8 cellular contexts compared by ENCODE assay signal in genomic region chr19:17294051-17294891, GRCh38. TPM values are rescaled to one million over a fixed set of nuclear protein-coding genes. Genes with fewer than 3 reads are reported as not detected.
A peak's percentile ranks its signal among the peaks of the same experiment; 100 is the strongest.
DNase-seq lines count a peak whose midpoint lies in the region; ATAC-seq, FAIRE-seq and TF ChIP-seq lines count a peak whose summit lies in the region.

No MANE protein-coding gene starts in this region.

- in situ Hi-C loops in HepG2 (cut with HindIII; ENCODE audit: extremely low pct_ligation_motif_present, low pct_unique_long_range_greater_than_20kb) = no loop called here

- H4K20me1 ChIP-seq in HepG2 (ENCODE audit: insufficient read depth, low read length) = no peaks in the 10 kb centered on the region

- no peak for TF ChIP-seq POLR2A in HepG2 (IDR thresholded peaks at IDR 0.05; ENCODE audit: insufficient read depth in 1 of 2, low read depth in 2 of 2, low read length in 2 of 2)

- H3K79me2 ChIP-seq in HepG2 (ENCODE audit: insufficient read depth, low read length) = no peaks in the 10 kb centered on the region

- ATAC-seq in HepG2 = no peak
- ATAC-seq in GM19455 (IDR thresholded peaks at IDR 0.05; ENCODE audit: unreplicated experiment) = no peak

- CTCF ChIA-PET in HepG2 (lab: Yijun Ruan, JAX; ENCODE audit: low intra/inter-chr PET ratio, low total read pairs) = no interaction called here

- BruUV-seq in HepG2 (replicated peaks; lab: Mats Ljungman, UMichigan) = no TSS peak

- H3K36me3 ChIP-seq in HepG2 (replicated peaks in 1 of 2; ENCODE audit: control insufficient read depth in 1 of 2, insufficient read depth in 2 of 2, low read length in 2 of 2) = peaks cover 0 to 6% of the 10 kb centered on the region in 2 experiments; a peak in 1 of 5 replicates

- TF ChIP-seq EP300 in HepG2 (IDR thresholded peaks at IDR 0.05; ENCODE audit: low read depth in 2 of 2, low read length in 2 of 2) (no peak), HepG2 (CRISPR knock-in tag; IDR thresholded peaks at IDR 0.05; ENCODE audit: borderline replicate concordance) (no peak)

- no peak for FAIRE-seq in HepG2 (lab: Jason Lieb, UNC)

- H3K4me1 ChIP-seq in HepG2 (ENCODE audit: insufficient read depth, low read length) = no peaks in the 10 kb centered on the region

- no peak overlapping the region for H3K9ac ChIP-seq in HepG2 (ENCODE audit: insufficient read depth, low read depth, low read length)

- intact Hi-C loops in HepG2 (cut with micrococcal nuclease; ENCODE audit: unreplicated experiment) = no loop called here

- H3K27me3 ChIP-seq in HepG2 (ENCODE audit: control insufficient read depth in 1 of 2, insufficient read depth in 2 of 2, low read length in 2 of 2) = no peaks in the 10 kb centered on the region

- H3K9me3 ChIP-seq in HepG2 (ENCODE audit: low read length) = peaks cover 5% of the 10 kb centered on the region

- no peak overlapping the region for H3K4me3 ChIP-seq in HepG2 (replicated peaks in 1 of 3; ENCODE audit: insufficient read depth in 1 of 3, low read depth in 2 of 3, low read length in 3 of 3)

- WGBS in HepG2 (ENCODE audit: low lambda C conversion rate) = 93% methylated on average over 18 of the region's 48 CpGs

- H3K27ac ChIP-seq in HepG2 (ENCODE audit: extremely low read length, insufficient read depth, low read length) = no peak overlapping the region

- H2AFZ ChIP-seq in HepG2 (ENCODE audit: low read length) = no peak overlapping the region

- POLR2A ChIA-PET in HepG2 (lab: Yijun Ruan, JAX) = no interaction called here

- DNase-seq in COR-L47 (lab: John Stamatoyannopoulos, UW) = peak; percentile 6
- peak; percentile 14 for DNase-seq in LoVo (ENCODE audit: low spot score)
- DNase-seq in activated CD8-positive, alpha-beta memory T cell treated with anti-CD3 and anti-CD28 coated beads, Interleukin-2, amount 50 U/mL, for 48 hours = peak; percentile 89
- DNase-seq in HepG2 (ENCODE audit: low spot score) = no peak
- DNase-seq in cerebellar nuclear complex (lab: John Stamatoyannopoulos, UW) = no peak
- no peak for DNase-seq in AML-193 (lab: John Stamatoyannopoulos, UW)
- DNase-seq in epidermal melanocyte (ENCODE audit: insufficient read length, low spot score) = no peak

- TF ChIP-seq RAD21 in HepG2 (CRISPR knock-in tag; IDR thresholded peaks at IDR 0.05) = no peak

- no peak for TF ChIP-seq CTCF in HepG2 (CRISPR knock-in tag; IDR thresholded peaks at IDR 0.05)

- no peak overlapping the region for H3K4me2 ChIP-seq in HepG2 (ENCODE audit: low read depth, low read length)

RNA-seq across cellular contexts. Expression of gene ABHD8, which starts 9.0 kb away (rescaled TPM):
- total RNA-seq in HepG2 (2016; rRNA removed; fragmentation: Illumina TruSeq; extraction: Trizol) = 5.6 and 7.2 TPM in 2 replicates
- total RNA-seq in HepG2 (2016; cell fraction: cytosol; rRNA removed; fragmentation: Illumina TruSeq; extraction: Trizol; ENCODE audit: low read depth) = 8.5 and 10.5 TPM in 2 replicates
- total RNA-seq in HepG2 (2016; cell fraction: insoluble cytoplasmic fraction; rRNA removed; fragmentation: Illumina TruSeq; extraction: Trizol) = 4.8 and 6.5 TPM in 2 replicates
- 17.7 and 20.6 TPM in 2 replicates for total RNA-seq in HepG2 (2016; cell fraction: membrane; rRNA removed; fragmentation: Illumina TruSeq; extraction: Trizol)
- 2.8 and 3.3 TPM in 2 replicates for total RNA-seq in HepG2 (2016; cell fraction: nucleus; rRNA removed; fragmentation: Illumina TruSeq; extraction: Trizol)
- 6.3 and 9.9 TPM in 2 replicates for polyA plus RNA-seq in HepG2 (2011; rRNA removed)
- 8.3 and 14.2 TPM in 2 replicates for polyA plus RNA-seq in HepG2 (2011; cell fraction: cytosol; rRNA removed)
- polyA plus RNA-seq in HepG2 (2011; cell fraction: nucleus; rRNA removed) = 8.7 and 9.0 TPM in 2 replicates
- 5.9 and 7.7 TPM in 2 replicates for polyA plus RNA-seq in HepG2 (2012)
- polyA plus RNA-seq in HepG2 (2016; cell fraction: cytosol; fragmentation: Illumina TruSeq; extraction: Trizol; ENCODE audit: low read depth) = 15.3 and 17.8 TPM in 2 replicates
- 7.9 and 9.0 TPM in 2 replicates for polyA plus RNA-seq in HepG2 (2016; cell fraction: insoluble cytoplasmic fraction; fragmentation: Illumina TruSeq; extraction: Trizol; ENCODE audit: low read depth)
- 23.3 and 24.4 TPM in 2 replicates for polyA plus RNA-seq in HepG2 (2016; cell fraction: membrane; fragmentation: Illumina TruSeq; extraction: Trizol; ENCODE audit: low read depth)
- 6.1 and 8.3 TPM in 2 replicates for polyA plus RNA-seq in HepG2 (2016; cell fraction: nucleus; fragmentation: Illumina TruSeq; extraction: Trizol; ENCODE audit: insufficient read depth, low read depth)
- 4.2 and 22.1 TPM in 2 replicates for polyA minus RNA-seq in HepG2 (2011; rRNA and poly(A)+ RNA removed; ENCODE audit: low replicate concordance)
- polyA minus RNA-seq in HepG2 (2011; cell fraction: cytosol; rRNA and poly(A)+ RNA removed) = 9.0 and 9.2 TPM in 2 replicates
- polyA minus RNA-seq in HepG2 (2011; cell fraction: nucleus; rRNA and poly(A)+ RNA removed) = 4.6 and 6.1 TPM in 2 replicates

RNA-seq across cellular contexts. Expression of gene MRPL34, which starts 11.4 kb away (rescaled TPM):
- 77.3 and 93.6 TPM in 2 replicates for total RNA-seq in HepG2 (2016; rRNA removed; fragmentation: Illumina TruSeq; extraction: Trizol)
- total RNA-seq in HepG2 (2016; cell fraction: cytosol; rRNA removed; fragmentation: Illumina TruSeq; extraction: Trizol; ENCODE audit: low read depth) = 45.1 and 52.9 TPM in 2 replicates
- total RNA-seq in HepG2 (2016; cell fraction: insoluble cytoplasmic fraction; rRNA removed; fragmentation: Illumina TruSeq; extraction: Trizol) = 85.6 and 107 TPM in 2 replicates
- total RNA-seq in HepG2 (2016; cell fraction: membrane; rRNA removed; fragmentation: Illumina TruSeq; extraction: Trizol) = 66.3 and 68.2 TPM in 2 replicates
- total RNA-seq in HepG2 (2016; cell fraction: nucleus; rRNA removed; fragmentation: Illumina TruSeq; extraction: Trizol) = 30.0 and 33.9 TPM in 2 replicates
- 67.7 and 74.0 TPM in 2 replicates for polyA plus RNA-seq in HepG2 (2011; rRNA removed)
- 58.9 and 74.9 TPM in 2 replicates for polyA plus RNA-seq in HepG2 (2011; cell fraction: cytosol; rRNA removed)
- 20.3 and 25.7 TPM in 2 replicates for polyA plus RNA-seq in HepG2 (2011; cell fraction: nucleus; rRNA removed)
- 44.9 and 52.3 TPM in 2 replicates for polyA plus RNA-seq in HepG2 (2012)
- polyA plus RNA-seq in HepG2 (2016; cell fraction: cytosol; fragmentation: Illumina TruSeq; extraction: Trizol; ENCODE audit: low read depth) = 56.0 and 60.4 TPM in 2 replicates
- 143 and 167 TPM in 2 replicates for polyA plus RNA-seq in HepG2 (2016; cell fraction: insoluble cytoplasmic fraction; fragmentation: Illumina TruSeq; extraction: Trizol; ENCODE audit: low read depth)
- polyA plus RNA-seq in HepG2 (2016; cell fraction: membrane; fragmentation: Illumina TruSeq; extraction: Trizol; ENCODE audit: low read depth) = 87.6 and 88.1 TPM in 2 replicates
- 83.1 and 91.2 TPM in 2 replicates for polyA plus RNA-seq in HepG2 (2016; cell fraction: nucleus; fragmentation: Illumina TruSeq; extraction: Trizol; ENCODE audit: insufficient read depth, low read depth)
- polyA minus RNA-seq in HepG2 (2011; rRNA and poly(A)+ RNA removed; ENCODE audit: low replicate concordance) = 18.5 and 37.3 TPM in 2 replicates
- 16.2 and 18.6 TPM in 2 replicates for polyA minus RNA-seq in HepG2 (2011; cell fraction: cytosol; rRNA and poly(A)+ RNA removed)
- 3.0 and 5.1 TPM in 2 replicates for polyA minus RNA-seq in HepG2 (2011; cell fraction: nucleus; rRNA and poly(A)+ RNA removed)

RNA-seq across cellular contexts. Expression of gene ANKLE1, which starts 12.6 kb away (rescaled TPM):
- total RNA-seq in HepG2 (2016; rRNA removed; fragmentation: Illumina TruSeq; extraction: Trizol) = 0.22 and 0.69 TPM in 2 replicates
- total RNA-seq in HepG2 (2016; cell fraction: cytosol; rRNA removed; fragmentation: Illumina TruSeq; extraction: Trizol; ENCODE audit: low read depth) = 0.09 TPM in 1 of 2 replicates, not detected in the other
- total RNA-seq in HepG2 (2016; cell fraction: insoluble cytoplasmic fraction; rRNA removed; fragmentation: Illumina TruSeq; extraction: Trizol) = 0.12 and 0.71 TPM in 2 replicates
- total RNA-seq in HepG2 (2016; cell fraction: membrane; rRNA removed; fragmentation: Illumina TruSeq; extraction: Trizol) = 0.14 and 0.37 TPM in 2 replicates
- 0.87 and 0.88 TPM in 2 replicates for total RNA-seq in HepG2 (2016; cell fraction: nucleus; rRNA removed; fragmentation: Illumina TruSeq; extraction: Trizol)
- 1.5 TPM in 2 replicates for polyA plus RNA-seq in HepG2 (2011; rRNA removed)
- polyA plus RNA-seq in HepG2 (2011; cell fraction: cytosol; rRNA removed) = 0.21 and 0.32 TPM in 2 replicates
- 9.6 and 13.7 TPM in 2 replicates for polyA plus RNA-seq in HepG2 (2011; cell fraction: nucleus; rRNA removed)
- polyA plus RNA-seq in HepG2 (2012) = 0.87 and 1.1 TPM in 2 replicates
- 0.06 and 0.08 TPM in 2 replicates for polyA plus RNA-seq in HepG2 (2016; cell fraction: cytosol; fragmentation: Illumina TruSeq; extraction: Trizol; ENCODE audit: low read depth)
- 0.14 and 0.39 TPM in 2 replicates for polyA plus RNA-seq in HepG2 (2016; cell fraction: insoluble cytoplasmic fraction; fragmentation: Illumina TruSeq; extraction: Trizol; ENCODE audit: low read depth)
- polyA plus RNA-seq in HepG2 (2016; cell fraction: membrane; fragmentation: Illumina TruSeq; extraction: Trizol; ENCODE audit: low read depth) = 0.12 and 0.19 TPM in 2 replicates
- 4.2 and 4.6 TPM in 2 replicates for polyA plus RNA-seq in HepG2 (2016; cell fraction: nucleus; fragmentation: Illumina TruSeq; extraction: Trizol; ENCODE audit: insufficient read depth, low read depth)
- 1.3 and 1.6 TPM in 2 replicates for polyA minus RNA-seq in HepG2 (2011; rRNA and poly(A)+ RNA removed; ENCODE audit: low replicate concordance)
- 0.99 TPM in 1 of 2 replicates, not detected in the other for polyA minus RNA-seq in HepG2 (2011; cell fraction: cytosol; rRNA and poly(A)+ RNA removed)
- polyA minus RNA-seq in HepG2 (2011; cell fraction: nucleus; rRNA and poly(A)+ RNA removed) = 1.0 and 2.9 TPM in 2 replicates

RNA-seq across cellular contexts. Expression of gene DDA1, which starts 15.1 kb away (rescaled TPM):
- 17.5 and 24.5 TPM in 2 replicates for total RNA-seq in HepG2 (2016; rRNA removed; fragmentation: Illumina TruSeq; extraction: Trizol)
- total RNA-seq in HepG2 (2016; cell fraction: cytosol; rRNA removed; fragmentation: Illumina TruSeq; extraction: Trizol; ENCODE audit: low read depth) = 25.4 and 29.1 TPM in 2 replicates
- 15.9 and 21.5 TPM in 2 replicates for total RNA-seq in HepG2 (2016; cell fraction: insoluble cytoplasmic fraction; rRNA removed; fragmentation: Illumina TruSeq; extraction: Trizol)
- 26.5 and 27.3 TPM in 2 replicates for total RNA-seq in HepG2 (2016; cell fraction: membrane; rRNA removed; fragmentation: Illumina TruSeq; extraction: Trizol)
- total RNA-seq in HepG2 (2016; cell fraction: nucleus; rRNA removed; fragmentation: Illumina TruSeq; extraction: Trizol) = 12.8 and 19.3 TPM in 2 replicates
- polyA plus RNA-seq in HepG2 (2011; rRNA removed) = 26.0 and 26.6 TPM in 2 replicates
- polyA plus RNA-seq in HepG2 (2011; cell fraction: cytosol; rRNA removed) = 26.2 and 28.7 TPM in 2 replicates
- 28.5 and 30.3 TPM in 2 replicates for polyA plus RNA-seq in HepG2 (2011; cell fraction: nucleus; rRNA removed)
- polyA plus RNA-seq in HepG2 (2012) = 23.7 and 24.8 TPM in 2 replicates
- 60.1 and 61.7 TPM in 2 replicates for polyA plus RNA-seq in HepG2 (2016; cell fraction: cytosol; fragmentation: Illumina TruSeq; extraction: Trizol; ENCODE audit: low read depth)
- polyA plus RNA-seq in HepG2 (2016; cell fraction: insoluble cytoplasmic fraction; fragmentation: Illumina TruSeq; extraction: Trizol; ENCODE audit: low read depth) = 37.0 and 42.5 TPM in 2 replicates
- 48.4 and 51.3 TPM in 2 replicates for polyA plus RNA-seq in HepG2 (2016; cell fraction: membrane; fragmentation: Illumina TruSeq; extraction: Trizol; ENCODE audit: low read depth)
- 41.0 and 47.5 TPM in 2 replicates for polyA plus RNA-seq in HepG2 (2016; cell fraction: nucleus; fragmentation: Illumina TruSeq; extraction: Trizol; ENCODE audit: insufficient read depth, low read depth)
- 10.1 and 17.7 TPM in 2 replicates for polyA minus RNA-seq in HepG2 (2011; rRNA and poly(A)+ RNA removed; ENCODE audit: low replicate concordance)
- 6.3 and 6.9 TPM in 2 replicates for polyA minus RNA-seq in HepG2 (2011; cell fraction: cytosol; rRNA and poly(A)+ RNA removed)
- polyA minus RNA-seq in HepG2 (2011; cell fraction: nucleus; rRNA and poly(A)+ RNA removed) = 7.2 and 10.8 TPM in 2 replicates

RNA-seq across cellular contexts. Expression of gene BABAM1, which starts 27.0 kb away (rescaled TPM):
- 62.2 and 70.0 TPM in 2 replicates for total RNA-seq in HepG2 (2016; rRNA removed; fragmentation: Illumina TruSeq; extraction: Trizol)
- 49.6 and 50.1 TPM in 2 replicates for total RNA-seq in HepG2 (2016; cell fraction: cytosol; rRNA removed; fragmentation: Illumina TruSeq; extraction: Trizol; ENCODE audit: low read depth)
- total RNA-seq in HepG2 (2016; cell fraction: insoluble cytoplasmic fraction; rRNA removed; fragmentation: Illumina TruSeq; extraction: Trizol) = 66.9 and 67.7 TPM in 2 replicates
- 71.5 and 75.2 TPM in 2 replicates for total RNA-seq in HepG2 (2016; cell fraction: membrane; rRNA removed; fragmentation: Illumina TruSeq; extraction: Trizol)
- 37.2 and 48.0 TPM in 2 replicates for total RNA-seq in HepG2 (2016; cell fraction: nucleus; rRNA removed; fragmentation: Illumina TruSeq; extraction: Trizol)
- 74.5 and 82.0 TPM in 2 replicates for polyA plus RNA-seq in HepG2 (2011; rRNA removed)
- 69.8 and 85.6 TPM in 2 replicates for polyA plus RNA-seq in HepG2 (2011; cell fraction: cytosol; rRNA removed)
- 92.8 and 107 TPM in 2 replicates for polyA plus RNA-seq in HepG2 (2011; cell fraction: nucleus; rRNA removed)
- polyA plus RNA-seq in HepG2 (2012) = 44.2 and 51.1 TPM in 2 replicates
- polyA plus RNA-seq in HepG2 (2016; cell fraction: cytosol; fragmentation: Illumina TruSeq; extraction: Trizol; ENCODE audit: low read depth) = 54.4 and 55.6 TPM in 2 replicates
- polyA plus RNA-seq in HepG2 (2016; cell fraction: insoluble cytoplasmic fraction; fragmentation: Illumina TruSeq; extraction: Trizol; ENCODE audit: low read depth) = 70.2 and 82.2 TPM in 2 replicates
- 69.7 and 70.7 TPM in 2 replicates for polyA plus RNA-seq in HepG2 (2016; cell fraction: membrane; fragmentation: Illumina TruSeq; extraction: Trizol; ENCODE audit: low read depth)
- 93.5 and 101 TPM in 2 replicates for polyA plus RNA-seq in HepG2 (2016; cell fraction: nucleus; fragmentation: Illumina TruSeq; extraction: Trizol; ENCODE audit: insufficient read depth, low read depth)
- 31.9 and 92.2 TPM in 2 replicates for polyA minus RNA-seq in HepG2 (2011; rRNA and poly(A)+ RNA removed; ENCODE audit: low replicate concordance)
- polyA minus RNA-seq in HepG2 (2011; cell fraction: cytosol; rRNA and poly(A)+ RNA removed) = 15.5 and 18.6 TPM in 2 replicates
- polyA minus RNA-seq in HepG2 (2011; cell fraction: nucleus; rRNA and poly(A)+ RNA removed) = 20.5 and 25.1 TPM in 2 replicates

Comparison
In these comparisons a context has a peak if more than half of its experiments do, and no peak if none do; other contexts are left out.
1. DNase-seq: peak in COR-L47 (single experiment), LoVo (single experiment) and activated CD8-positive, alpha-beta memory T cell treated with anti-CD3 and anti-CD28 coated beads, Interleukin-2, amount 50 U/mL, for 48 hours (single experiment); none in HepG2 (single experiment), cerebellar nuclear complex (0 of 2), AML-193 (0 of 2) and epidermal melanocyte (single experiment).